Comparison of ENCODE assay signal across 26 cellular contexts in genomic region chrX:26192204-26192603, GRCh38. TPM values are rescaled to one million over a fixed set of nuclear protein-coding genes. Genes with fewer than 3 reads are reported as not detected.
"Had no signal": no experiment of that assay in that cellular context is flagged by ENCODE, and none has a peak within 500 bp of the region (broad histone marks: within the 10 kb centered on the region; RNA-seq: fewer than 3 reads in every experiment).

MAGEB6 (plus strand) TSS chrX:26192440; CDS start chrX:26193847, 1,407 bp downstream.

- H3K4me1 ChIP-seq: breast epithelium, heart left ventricle, left ventricle myocardium inferior, pancreas, psoas muscle, sigmoid colon, uterus had no signal

- H3K36me3 ChIP-seq: breast epithelium, heart left ventricle, left ventricle myocardium inferior, pancreas, sigmoid colon, uterus had no signal

- H3K27me3 ChIP-seq: breast epithelium, heart left ventricle, pancreas, sigmoid colon had no signal

- H3K27ac ChIP-seq: breast epithelium, heart left ventricle, left ventricle myocardium inferior, pancreas, psoas muscle, sigmoid colon, uterus had no signal

- H3K9me3 ChIP-seq: breast epithelium, heart left ventricle, left ventricle myocardium inferior, pancreas, psoas muscle, sigmoid colon, uterus had no signal

- DNase-seq: activated B cell treated with CpG ODN at 0.5 μM for 24 hours; activated CD4-positive, alpha-beta T cell treated with anti-CD3 and anti-CD28 coated beads, Interleukin-2, amount 50 U/mL, for 1 hour; activated CD8-positive, alpha-beta T cell treated with anti-CD3 and anti-CD28 coated beads for 36 hours; activated naive CD8-positive, alpha-beta T cell treated with anti-CD3 and anti-CD28 coated beads, Interleukin-2, amount 50 U/mL, for 24 hours; activated T-cell treated with anti-CD3 and anti-CD28 coated beads, Interleukin-2, amount 50 U/mL, for 48 hours; amygdala; central memory CD4-positive, alpha-beta T cell; foreskin fibroblast; heart left ventricle; hypothalamus; left ventricle myocardium inferior; psoas muscle; sigmoid colon; small intestine; stimulated activated CD4-positive, alpha-beta T cell treated with anti-CD3 and anti-CD28 coated beads, Interleukin-4, amount 100 ng/mL, for 24 hours; T-helper 2 cell; uterus had no signal

- ATAC-seq: activated CD8-positive, alpha-beta T cell treated with anti-CD3 and anti-CD28 coated beads for 36 hours; activated naive CD8-positive, alpha-beta T cell treated with anti-CD3 and anti-CD28 coated beads, Interleukin-2, amount 50 U/mL, for 24 hours; esophagus mucosa; heart left ventricle; pancreas; psoas muscle; stimulated activated effector memory CD8-positive, alpha-beta T cell treated with anti-CD3 and anti-CD28 coated beads, Interleukin-12 subunit alpha, Interleukin-12 subunit beta, amount 100 ng/mL, for 72 hours had no signal

- H3K4me3 ChIP-seq: breast epithelium, heart left ventricle, left ventricle myocardium inferior, pancreas, psoas muscle, sigmoid colon, uterus had no signal

RNA-seq across cellular contexts. Expression of gene MAGEB6, which starts in this region (rescaled TPM):
- total RNA-seq: activated B cell treated with CpG ODN at 0.5 μM for 24 hours; activated CD8-positive, alpha-beta T cell treated with anti-CD3 and anti-CD28 coated beads for 36 hours; activated T-helper 2 cell treated with anti-CD3 and anti-CD28 coated beads, Interferon-gamma antibody, Interleukin-2, Interleukin-4, amounts not matched to agents 10 μg/mL and 5 μg/mL and 100 μg/mL, durations not matched to agents 14 hours and 24 hours and 36 hours; breast epithelium; esophagus mucosa; heart left ventricle; left ventricle myocardium inferior; lung microvascular endothelial cell; mesenteric fat pad; mucosa of gallbladder; pancreas; psoas muscle; sigmoid colon; subcutaneous adipose tissue; uterus had no signal
